Comparison of ENCODE assay signal across 29 cellular contexts in genomic region chr3:69700949-69701348, GRCh38.
"Had no signal": no experiment of that assay in that cellular context is flagged by ENCODE, and none has a peak within 500 bp of the region (broad histone marks: within the 10 kb centered on the region; RNA-seq: fewer than 3 reads in every experiment).

No MANE protein-coding gene starts in this region.

- H3K36me3 ChIP-seq: colonic mucosa, esophagus muscularis mucosa, esophagus squamous epithelium, gastrocnemius medialis, gastroesophageal sphincter, heart left ventricle, heart right ventricle had no signal

- H3K27me3 ChIP-seq: colonic mucosa, esophagus muscularis mucosa, esophagus squamous epithelium, foreskin keratinocyte, gastrocnemius medialis, gastroesophageal sphincter, heart left ventricle, heart right ventricle, hepatocyte had no signal

- H3K27ac ChIP-seq: colonic mucosa, coronary artery, dorsolateral prefrontal cortex, epithelial cell of prostate, esophagus muscularis mucosa, esophagus squamous epithelium, foreskin keratinocyte, gastrocnemius medialis, gastroesophageal sphincter, heart left ventricle, heart right ventricle, hepatocyte had no signal

- H3K4me3 ChIP-seq: colonic mucosa, coronary artery, dorsolateral prefrontal cortex, esophagus muscularis mucosa, esophagus squamous epithelium, gastrocnemius medialis, gastroesophageal sphincter, heart left ventricle, heart right ventricle, hepatocyte had no signal

- FAIRE-seq: colon, endometrium, endothelial cell of umbilical vein, frontal cortex had no signal

- H3K27me3 Mint-ChIP-seq: dendritic cell treated with granulocyte-macrophage colony-stimulating factor and Interleukin-4, amounts not matched to agents 40 ng/mL and 50 ng/mL, for 4 days had no signal

- H3K4me3 Mint-ChIP-seq: dendritic cell treated with granulocyte-macrophage colony-stimulating factor and Interleukin-4, amounts not matched to agents 40 ng/mL and 50 ng/mL, for 4 days; effector memory CD8-positive, alpha-beta T cell had no signal

- DNase-seq: colonic mucosa; cortex of kidney; dermis blood vessel endothelial cell; dorsolateral prefrontal cortex; effector CD4-positive, alpha-beta T cell; effector CD8-positive, alpha-beta T cell; effector memory CD4-positive, alpha-beta T cell; effector memory CD8-positive, alpha-beta T cell; erythroblast; esophagus squamous epithelium; foreskin fibroblast; foreskin keratinocyte; foreskin melanocyte; gastrocnemius medialis; glutamatergic neuron; head of caudate nucleus; heart left ventricle; heart right ventricle had no signal

- H3K79me2 ChIP-seq: hepatocyte had no signal

- H3K9me3 ChIP-seq: colonic mucosa had no signal

- H3K4me2 ChIP-seq: hepatocyte had no signal

- H3K27ac Mint-ChIP-seq: dendritic cell treated with granulocyte-macrophage colony-stimulating factor and Interleukin-4, amounts not matched to agents 40 ng/mL and 50 ng/mL, for 4 days; effector memory CD8-positive, alpha-beta T cell had no signal

- ATAC-seq: effector memory CD8-positive, alpha-beta T cell; esophagus mucosa; foreskin keratinocyte; gastrocnemius medialis; gastroesophageal sphincter; heart left ventricle; heart right ventricle had no signal

- H2AFZ ChIP-seq: hepatocyte had no signal

- H3K4me1 ChIP-seq: colonic mucosa, esophagus muscularis mucosa, esophagus squamous epithelium, foreskin keratinocyte, gastroesophageal sphincter, heart left ventricle had no signal
